9 cellular contexts compared by ENCODE assay signal in genomic region chr6:107957909-107958688, GRCh38. TPM values are rescaled to one million over a fixed set of nuclear protein-coding genes. Genes with fewer than 3 reads are reported as not detected.
DNase-seq lines count a peak whose midpoint lies in the region; ATAC-seq, FAIRE-seq and TF ChIP-seq lines count a peak whose summit lies in the region.
"Had no signal": no experiment of that assay in that cellular context is flagged by ENCODE, and none has a peak within 500 bp of the region (broad histone marks: within the 10 kb centered on the region; RNA-seq: fewer than 3 reads in every experiment).

Gene SEC63, minus strand, starts transcription at chr6:107958208. Its CDS starts 199 bp downstream, at chr6:107958009.

- peak; percentile 95 to 97 for DNase-seq in AML-193 (lab: John Stamatoyannopoulos, UW)
- DNase-seq in NCI-H460 (ENCODE audit: extremely low read depth, low read depth): peak; percentile 93
- DNase-seq in activated CD4-positive, CD25-positive, alpha-beta regulatory T cell treated with anti-CD3 and anti-CD28 coated beads, Interleukin-2, amount 50 U/mL, for 72 hours: peak; percentile 98
- peak; percentile 97 for DNase-seq in cerebellar cortex (ENCODE audit: low spot score)
- peak; percentile 99 for DNase-seq in kidney
- peak; percentile 93 to 95 for DNase-seq in stimulated activated CD4-positive, alpha-beta T cell treated with anti-CD3 and anti-CD28 coated beads, Interleukin-15, amount 100 ng/mL, for 1 hour (ENCODE audit: low read depth in 1 of 2, low spot score in 1 of 2)

- H3K9me3 ChIP-seq in kidney (ENCODE audit: control insufficient read depth in 1 of 2, low read length in 2 of 2): no peaks in the 10 kb centered on the region

- no peak for TF ChIP-seq CTCF in kidney (IDR thresholded peaks at IDR 0.05; ENCODE audit: borderline replicate concordance, extremely low read depth, insufficient read depth)

- peaks cover 3 to 5% of the 10 kb centered on the region in 2 donors for H3K4me1 ChIP-seq in kidney (ENCODE audit: control insufficient read depth in 1 of 2, insufficient read depth in 1 of 2, low read depth in 1 of 2, low read length in 2 of 2)

- ATAC-seq in HG03378 (IDR thresholded peaks at IDR 0.05; ENCODE audit: unreplicated experiment): peak; percentile 79

- intact Hi-C loops in kidney (cut with DNase I): no loop called here

- peak; percentile 82 for TF ChIP-seq POLR2A in GM19099 (IDR thresholded peaks at IDR 0.05; ENCODE audit: extremely low read depth, insufficient read length, low read depth)

- peak within 1 kb of the TSS; percentile 68 to 80 for H3K9ac ChIP-seq in kidney (ENCODE audit: low read length in 2 of 2)

- no peak for FAIRE-seq in kidney (lab: Jason Lieb, UNC)
- FAIRE-seq: colon had no signal

- peak within 1 kb of the TSS; percentile 84 to 90 for H3K27ac ChIP-seq in kidney (ENCODE audit: low read depth in 2 of 2, low read length in 2 of 2)

- H3K36me3 ChIP-seq in kidney (ENCODE audit: control insufficient read depth in 1 of 2, insufficient read depth in 2 of 2, low read length in 2 of 2): no peaks in the 10 kb centered on the region

- H3K4me3 ChIP-seq in kidney (ENCODE audit: low read length in 2 of 2): peak within 1 kb of the TSS; percentile 91

RNA-seq across cellular contexts. Expression of gene SEC63, which starts in this region (rescaled TPM):
- total RNA-seq in NCI-H460 (2014; rRNA removed; shearing (Covaris generic)): 17.6 and 25.4 TPM in 2 replicates
- 26.9 and 31.0 TPM in 2 replicates for polyA plus RNA-seq in NCI-H460 (2014; cell fraction: nucleus; rRNA removed)
- total RNA-seq in kidney: 88.8 TPM
- polyA plus RNA-seq in kidney (ENCODE audit: insufficient read depth, low read depth, low replicate concordance): 31.4 TPM

Comparison
In these comparisons a context has a peak if more than half of its experiments do, and no peak if none do; other contexts are left out.
1. Peak in every context shown above with its lines: DNase-seq, ATAC-seq, H3K4me3 ChIP-seq and H3K27ac ChIP-seq.